18 cellular contexts compared by ENCODE assay signal in genomic region chr10:85863301-85864172, GRCh38.
"Had no signal": no experiment of that assay in that cellular context is flagged by ENCODE, and none has a peak within 500 bp of the region (broad histone marks: within the 10 kb centered on the region; RNA-seq: fewer than 3 reads in every experiment).

No MANE protein-coding gene starts in this region.

- H3K9me3 ChIP-seq: esophagus muscularis mucosa, heart right ventricle, prostate gland, thyroid gland had no signal

- ATAC-seq: activated CD4-positive, CD25-positive, alpha-beta regulatory T cell treated with anti-CD3 and anti-CD28 coated beads, Interleukin-2, amount 50 U/mL, for 24 hours; activated T-cell treated with anti-CD3 and anti-CD28 coated beads, Interleukin-2, amount 50 U/mL, for 4 hours; left colon had no signal

- H3K9me3 Mint-ChIP-seq: activated CD4-positive, alpha-beta T cell treated with anti-CD3 and anti-CD28 coated beads, Interleukin-2, amount 10 ng/mL, durations not matched to agents 7 days and 5 days; activated naive CD4-positive, alpha-beta T cell treated with anti-CD3 and anti-CD28 coated beads, Interleukin-2, amount 50 U/mL, for 24 hours; activated T-cell treated with anti-CD3 and anti-CD28 coated beads, Interleukin-2, amount 50 U/mL, for 4 hours had no signal

- H3K27ac Mint-ChIP-seq: activated CD4-positive, alpha-beta T cell treated with anti-CD3 and anti-CD28 coated beads, Interleukin-2, amount 10 ng/mL, durations not matched to agents 7 days and 5 days; activated naive CD4-positive, alpha-beta T cell treated with anti-CD3 and anti-CD28 coated beads, Interleukin-2, amount 50 U/mL, for 24 hours had no signal

- H3K36me3 ChIP-seq: esophagus muscularis mucosa, heart right ventricle, prostate gland, thyroid gland had no signal

- H3K4me1 Mint-ChIP-seq: activated CD4-positive, alpha-beta T cell treated with anti-CD3 and anti-CD28 coated beads, Interleukin-2, amount 10 ng/mL, durations not matched to agents 7 days and 5 days; activated naive CD4-positive, alpha-beta T cell treated with anti-CD3 and anti-CD28 coated beads, Interleukin-2, amount 50 U/mL, for 24 hours had no signal

- H3K4me1 ChIP-seq: esophagus muscularis mucosa, heart right ventricle, prostate gland, thyroid gland had no signal

- DNase-seq: activated CD4-positive, alpha-beta T cell treated with anti-CD3 and anti-CD28 coated beads, Interleukin-2, amount 10 ng/mL, durations not matched to agents 7 days and 5 days; activated CD8-positive, alpha-beta memory T cell treated with anti-CD3 and anti-CD28 coated beads, Interleukin-2, amount 50 U/mL, for 4 hours; activated T-cell treated with anti-CD3 and anti-CD28 coated beads, Interleukin-2, amount 50 U/mL, for 4 hours; cerebellar nuclear complex; effector CD8-positive, alpha-beta T cell; heart right ventricle; left colon; small intestine; stimulated activated naive CD4-positive, alpha-beta T cell treated with Interleukin-2 at 50 U/mL for 16 hours; thyroid gland had no signal

- H3K4me3 Mint-ChIP-seq: activated CD4-positive, alpha-beta T cell treated with anti-CD3 and anti-CD28 coated beads, Interleukin-2, amount 10 ng/mL, durations not matched to agents 7 days and 5 days; activated naive CD4-positive, alpha-beta T cell treated with anti-CD3 and anti-CD28 coated beads, Interleukin-2, amount 50 U/mL, for 24 hours; activated T-cell treated with anti-CD3 and anti-CD28 coated beads, Interleukin-2, amount 50 U/mL, for 4 hours; neural crest cell had no signal

- H3K27me3 ChIP-seq: esophagus muscularis mucosa, heart right ventricle, thyroid gland had no signal

- FAIRE-seq: endothelial cell of umbilical vein, small intestine, urothelium cell line had no signal

- H3K4me3 ChIP-seq: esophagus muscularis mucosa, heart right ventricle, lung, prostate gland, thyroid gland had no signal

- H3K36me3 Mint-ChIP-seq: activated naive CD4-positive, alpha-beta T cell treated with anti-CD3 and anti-CD28 coated beads, Interleukin-2, amount 50 U/mL, for 24 hours had no signal

- H3K27ac ChIP-seq: esophagus muscularis mucosa, heart right ventricle, prostate gland, thyroid gland had no signal
